ENCODE assay signal across 8 cellular contexts in the genomic region with DNA sequence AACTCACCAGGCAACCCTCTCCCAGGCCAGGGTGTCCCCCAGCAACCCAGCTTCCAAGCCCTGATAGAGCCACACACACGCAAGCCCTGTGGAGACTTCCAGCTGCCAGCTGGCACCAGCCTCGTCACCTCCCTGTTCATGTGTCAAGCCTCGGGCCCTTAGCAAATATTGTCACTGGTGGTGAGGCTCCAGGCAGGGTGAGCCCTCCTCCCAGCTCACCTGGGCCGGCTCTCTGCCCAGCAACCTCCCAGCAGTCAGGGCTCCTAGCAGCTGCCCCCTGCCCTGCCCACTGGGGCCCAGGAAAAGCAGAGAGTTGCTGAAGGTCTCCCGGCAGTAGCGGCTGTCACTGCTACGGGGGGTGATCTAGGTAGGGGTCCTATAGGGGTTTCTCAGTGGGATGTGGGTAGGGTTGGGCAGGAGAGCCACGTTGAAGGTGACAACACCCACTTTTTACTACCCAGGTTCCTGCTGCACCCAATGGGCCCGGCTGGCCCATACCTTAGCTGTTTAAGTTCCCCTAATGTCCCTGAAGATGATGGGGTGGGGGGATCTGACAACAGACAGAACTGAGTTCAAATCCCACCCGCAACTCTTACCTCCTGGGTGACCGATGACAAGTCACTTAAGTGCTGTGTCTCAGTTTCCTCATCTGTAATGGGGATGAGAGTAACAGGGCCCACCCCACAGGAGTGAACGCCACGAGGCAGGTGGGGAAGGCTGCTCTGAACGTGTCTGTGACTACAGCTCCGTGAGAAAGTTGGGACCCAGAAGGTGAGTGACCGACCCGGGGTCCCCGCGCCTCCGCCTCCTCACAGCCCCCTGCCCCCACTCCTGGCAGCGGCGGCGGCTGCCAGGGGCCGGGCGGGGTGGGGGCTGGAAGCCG. TPM values are rescaled to one million over a fixed set of nuclear protein-coding genes. Genes with fewer than 3 reads are reported as not detected.
DNase-seq lines count a peak whose midpoint lies in the region; ATAC-seq lines count a peak whose summit lies in the region.

No MANE protein-coding gene starts in this region.

- CTCF ChIA-PET in activated CD4-positive, alpha-beta T cell treated with anti-CD3 and anti-CD28 coated beads for 36 hours (lab: Charles Lee), result interaction anchor here (0.7 to 1.4 kb wide), 2 partner anchors 33 to 211 kb away, joined by 3 to 4 read pairs; no protein-coding TSS in a partner anchor

- no peaks in the 10 kb centered on the region for H3K36me3 Mint-ChIP-seq in activated CD4-positive, alpha-beta T cell treated with anti-CD3 and anti-CD28 coated beads for 36 hours (ENCODE audit: low read depth)
- H3K36me3 Mint-ChIP-seq in activated T-helper 1 cell treated with anti-CD3 and anti-CD28 coated beads, Interleukin-12 subunit alpha, Interleukin-12 subunit beta, Interleukin-2, Interleukin-4 antibody, amounts not matched to agents 30 ng/mL and 10 ng/mL and 1 ng/mL, durations not matched to agents 14 hours and 24 hours and 36 hours (ENCODE audit: low read depth), result no peaks in the 10 kb centered on the region
- H3K36me3 Mint-ChIP-seq in immature natural killer cell, result no peaks in the 10 kb centered on the region

- no peak for ATAC-seq in activated CD4-positive, alpha-beta T cell treated with anti-CD3 and anti-CD28 coated beads for 36 hours
- ATAC-seq in HG03280 (IDR thresholded peaks at IDR 0.05; ENCODE audit: unreplicated experiment) (no peak), GM18498 (IDR thresholded peaks at IDR 0.05; ENCODE audit: unreplicated experiment) (no peak)

- no peaks in the 10 kb centered on the region for H3K4me1 ChIP-seq in thymus (ENCODE audit: control insufficient read depth, insufficient read depth, low read length)

- peaks cover 29% of the 10 kb centered on the region for H3K27me3 Mint-ChIP-seq in activated CD4-positive, alpha-beta T cell treated with anti-CD3 and anti-CD28 coated beads for 36 hours
- H3K27me3 Mint-ChIP-seq in activated T-helper 1 cell treated with anti-CD3 and anti-CD28 coated beads, Interleukin-12 subunit alpha, Interleukin-12 subunit beta, Interleukin-2, Interleukin-4 antibody, amounts not matched to agents 30 ng/mL and 10 ng/mL and 1 ng/mL, durations not matched to agents 14 hours and 24 hours and 36 hours (ENCODE audit: insufficient read depth), result peaks cover 29% of the 10 kb centered on the region
- H3K27me3 Mint-ChIP-seq in immature natural killer cell (ENCODE audit: low read depth in 3 of 3), result peaks cover 6 to 30% (median 7%) of the 10 kb centered on the region in 3 donors

- no peaks in the 10 kb centered on the region for H3K36me3 ChIP-seq in thymus (ENCODE audit: control insufficient read depth, insufficient read depth)

- no peak overlapping the region for H3K27ac ChIP-seq in thymus (ENCODE audit: low read depth)

- H3K9me3 ChIP-seq in thymus (ENCODE audit: control insufficient read depth), result no peaks in the 10 kb centered on the region

- POLR2A ChIA-PET in activated CD4-positive, alpha-beta T cell treated with anti-CD3 and anti-CD28 coated beads for 36 hours (lab: Charles Lee), result no interaction called here

- H3K27ac Mint-ChIP-seq in activated CD4-positive, alpha-beta T cell treated with anti-CD3 and anti-CD28 coated beads for 36 hours, result no peak overlapping the region
- no peak overlapping the region for H3K27ac Mint-ChIP-seq in activated T-helper 1 cell treated with anti-CD3 and anti-CD28 coated beads, Interleukin-12 subunit alpha, Interleukin-12 subunit beta, Interleukin-2, Interleukin-4 antibody, amounts not matched to agents 30 ng/mL and 10 ng/mL and 1 ng/mL, durations not matched to agents 14 hours and 24 hours and 36 hours
- H3K27ac Mint-ChIP-seq in immature natural killer cell, result no peak overlapping the region

- peak overlapping the region; percentile 40 for H3K4me3 ChIP-seq in thymus (ENCODE audit: low read length)

- H3K4me3 Mint-ChIP-seq in activated CD4-positive, alpha-beta T cell treated with anti-CD3 and anti-CD28 coated beads for 36 hours, result peak overlapping the region; percentile 15
- peak overlapping the region; percentile 30 for H3K4me3 Mint-ChIP-seq in activated T-helper 1 cell treated with anti-CD3 and anti-CD28 coated beads, Interleukin-12 subunit alpha, Interleukin-12 subunit beta, Interleukin-2, Interleukin-4 antibody, amounts not matched to agents 30 ng/mL and 10 ng/mL and 1 ng/mL, durations not matched to agents 14 hours and 24 hours and 36 hours
- H3K4me3 Mint-ChIP-seq in immature natural killer cell, result peak overlapping the region in 4 of 5 donors; percentile 33 to 57 (median 46)

- no peaks in the 10 kb centered on the region for H3K9me3 Mint-ChIP-seq in activated CD4-positive, alpha-beta T cell treated with anti-CD3 and anti-CD28 coated beads for 36 hours (ENCODE audit: low read depth)
- no peaks in the 10 kb centered on the region for H3K9me3 Mint-ChIP-seq in activated T-helper 1 cell treated with anti-CD3 and anti-CD28 coated beads, Interleukin-12 subunit alpha, Interleukin-12 subunit beta, Interleukin-2, Interleukin-4 antibody, amounts not matched to agents 30 ng/mL and 10 ng/mL and 1 ng/mL, durations not matched to agents 14 hours and 24 hours and 36 hours
- no peaks in the 10 kb centered on the region for H3K9me3 Mint-ChIP-seq in immature natural killer cell

- intact Hi-C loops in activated CD4-positive, alpha-beta T cell treated with anti-CD3 and anti-CD28 coated beads for 36 hours (cut with DNase I, micrococcal nuclease), result loop anchor here in 1 of 2 experiments (10.0 kb wide), 1 partner anchor 55 kb away; no protein-coding TSS in a partner anchor
- intact Hi-C loops in activated T-helper 1 cell treated with anti-CD3 and anti-CD28 coated beads, Interleukin-12 subunit alpha, Interleukin-12 subunit beta, Interleukin-2, Interleukin-4 antibody, amounts not matched to agents 30 ng/mL and 10 ng/mL and 1 ng/mL, durations not matched to agents 14 hours and 24 hours and 36 hours (cut with micrococcal nuclease), result no loop called here

- peaks cover 15% of the 10 kb centered on the region for H3K4me1 Mint-ChIP-seq in activated CD4-positive, alpha-beta T cell treated with anti-CD3 and anti-CD28 coated beads for 36 hours
- peaks cover 8% of the 10 kb centered on the region for H3K4me1 Mint-ChIP-seq in activated T-helper 1 cell treated with anti-CD3 and anti-CD28 coated beads, Interleukin-12 subunit alpha, Interleukin-12 subunit beta, Interleukin-2, Interleukin-4 antibody, amounts not matched to agents 30 ng/mL and 10 ng/mL and 1 ng/mL, durations not matched to agents 14 hours and 24 hours and 36 hours (ENCODE audit: low read depth)
- H3K4me1 Mint-ChIP-seq in immature natural killer cell, result peaks cover 6 to 11% of the 10 kb centered on the region in 2 donors

- no peak for DNase-seq in activated CD4-positive, alpha-beta T cell treated with anti-CD3 and anti-CD28 coated beads for 36 hours
- no peak for DNase-seq in activated CD4-positive, alpha-beta T cell treated with anti-CD3 and anti-CD28 coated beads for 48 hours
- no peak for DNase-seq in activated T-helper 1 cell treated with anti-CD3 and anti-CD28 coated beads, Interleukin-12 subunit alpha, Interleukin-12 subunit beta, Interleukin-2, Interleukin-4 antibody, amounts not matched to agents 30 ng/mL and 10 ng/mL and 1 ng/mL, durations not matched to agents 14 hours and 24 hours and 36 hours (ENCODE audit: low spot score)
- DNase-seq in immature natural killer cell (no peak), NCI-H446 treated with DMSO at 0.1 percent for 48 hours (lab: John Stamatoyannopoulos, UW) (no peak)

- 45% methylated on average over 26 of the region's 26 CpGs for WGBS in thymus

- peaks cover 3% of the 10 kb centered on the region for H3K27me3 ChIP-seq in thymus (ENCODE audit: control insufficient read depth, insufficient read depth)

RNA-seq across cellular contexts. Expression of gene TTC39A, which starts 0.7 kb away (rescaled TPM):
- under 1 TPM in 1 of 2 experiments, not detected in 1; 0.11 TPM for total RNA-seq in activated CD4-positive, alpha-beta T cell treated with anti-CD3 and anti-CD28 coated beads for 36 hours
- 0.12 TPM in 1 of 2 replicates, not detected in the other for total RNA-seq in activated T-helper 1 cell treated with anti-CD3 and anti-CD28 coated beads, Interleukin-12 subunit alpha, Interleukin-12 subunit beta, Interleukin-2, Interleukin-4 antibody, amounts not matched to agents 30 ng/mL and 10 ng/mL and 1 ng/mL, durations not matched to agents 14 hours and 24 hours and 36 hours
- polyA plus RNA-seq in immature natural killer cell, result not detected
- polyA plus RNA-seq in thymus, result 2.8 TPM
